In genomic region chr17:73291260-73291801, GRCh38 we compare ENCODE assay signal across 8 cellular contexts. TPM values are rescaled to one million over a fixed set of nuclear protein-coding genes. Genes with fewer than 3 reads are reported as not detected.
DNase-seq lines count a peak whose midpoint lies in the region; ATAC-seq lines count a peak whose summit lies in the region.

No MANE protein-coding gene starts in this region.

- peaks cover 18 to 21% of the 10 kb centered on the region in 2 donors for H3K4me1 Mint-ChIP-seq in immature natural killer cell
- H3K4me1 Mint-ChIP-seq in activated T-helper 1 cell treated with anti-CD3 and anti-CD28 coated beads, Interleukin-12 subunit alpha, Interleukin-12 subunit beta, Interleukin-2, Interleukin-4 antibody, amounts not matched to agents 30 ng/mL and 10 ng/mL and 1 ng/mL, durations not matched to agents 14 hours and 24 hours and 36 hours (ENCODE audit: low read depth): peaks cover 16% of the 10 kb centered on the region

- WGBS in adipose tissue, 3 donors: 29 to 45% (median 30%) methylated on average over 7 to 8 of the region's 8 CpGs

- peak overlapping the region; percentile 63 for H3K27ac ChIP-seq in adipose tissue (ENCODE audit: low read depth, low read length)

- no peaks in the 10 kb centered on the region for H3K9me3 Mint-ChIP-seq in immature natural killer cell
- no peaks in the 10 kb centered on the region for H3K9me3 Mint-ChIP-seq in activated T-helper 1 cell treated with anti-CD3 and anti-CD28 coated beads, Interleukin-12 subunit alpha, Interleukin-12 subunit beta, Interleukin-2, Interleukin-4 antibody, amounts not matched to agents 30 ng/mL and 10 ng/mL and 1 ng/mL, durations not matched to agents 14 hours and 24 hours and 36 hours

- peak overlapping the region; percentile 15 to 72 (median 50) for H3K4me3 Mint-ChIP-seq in immature natural killer cell
- H3K4me3 Mint-ChIP-seq in activated T-helper 1 cell treated with anti-CD3 and anti-CD28 coated beads, Interleukin-12 subunit alpha, Interleukin-12 subunit beta, Interleukin-2, Interleukin-4 antibody, amounts not matched to agents 30 ng/mL and 10 ng/mL and 1 ng/mL, durations not matched to agents 14 hours and 24 hours and 36 hours: no peak overlapping the region

- DNase-seq in GDM1 (lab: John Stamatoyannopoulos, UW): peak; percentile 49
- DNase-seq in HK-2 (ENCODE audit: unreplicated experiment): peak; percentile 88
- no peak for DNase-seq in immature natural killer cell
- DNase-seq in stromal cell of bone marrow (ENCODE audit: low read depth): peak; percentile 95
- no peak for DNase-seq in activated T-helper 1 cell treated with anti-CD3 and anti-CD28 coated beads, Interleukin-12 subunit alpha, Interleukin-12 subunit beta, Interleukin-2, Interleukin-4 antibody, amounts not matched to agents 30 ng/mL and 10 ng/mL and 1 ng/mL, durations not matched to agents 14 hours and 24 hours and 36 hours (ENCODE audit: low spot score)
- no peak for DNase-seq in DMS153 treated with DMSO at 0.1 percent for 48 hours (lab: John Stamatoyannopoulos, UW; ENCODE audit: unreplicated experiment)

- peak; percentile 83 for ATAC-seq in GM21515 (IDR thresholded peaks at IDR 0.05; ENCODE audit: unreplicated experiment)

- H3K27me3 Mint-ChIP-seq in immature natural killer cell (ENCODE audit: low read depth in 3 of 3): peaks cover 2 to 4% (median 3%) of the 10 kb centered on the region in 3 donors
- H3K27me3 Mint-ChIP-seq in activated T-helper 1 cell treated with anti-CD3 and anti-CD28 coated beads, Interleukin-12 subunit alpha, Interleukin-12 subunit beta, Interleukin-2, Interleukin-4 antibody, amounts not matched to agents 30 ng/mL and 10 ng/mL and 1 ng/mL, durations not matched to agents 14 hours and 24 hours and 36 hours (ENCODE audit: insufficient read depth): no peaks in the 10 kb centered on the region

- no peaks in the 10 kb centered on the region for H3K36me3 Mint-ChIP-seq in immature natural killer cell
- no peaks in the 10 kb centered on the region for H3K36me3 Mint-ChIP-seq in activated T-helper 1 cell treated with anti-CD3 and anti-CD28 coated beads, Interleukin-12 subunit alpha, Interleukin-12 subunit beta, Interleukin-2, Interleukin-4 antibody, amounts not matched to agents 30 ng/mL and 10 ng/mL and 1 ng/mL, durations not matched to agents 14 hours and 24 hours and 36 hours (ENCODE audit: low read depth)

- intact Hi-C loops in activated T-helper 1 cell treated with anti-CD3 and anti-CD28 coated beads, Interleukin-12 subunit alpha, Interleukin-12 subunit beta, Interleukin-2, Interleukin-4 antibody, amounts not matched to agents 30 ng/mL and 10 ng/mL and 1 ng/mL, durations not matched to agents 14 hours and 24 hours and 36 hours (cut with micrococcal nuclease): no loop called here

- H3K27ac Mint-ChIP-seq in immature natural killer cell: peak overlapping the region; percentile 16 to 55 (median 42)
- no peak overlapping the region for H3K27ac Mint-ChIP-seq in activated T-helper 1 cell treated with anti-CD3 and anti-CD28 coated beads, Interleukin-12 subunit alpha, Interleukin-12 subunit beta, Interleukin-2, Interleukin-4 antibody, amounts not matched to agents 30 ng/mL and 10 ng/mL and 1 ng/mL, durations not matched to agents 14 hours and 24 hours and 36 hours

RNA-seq across cellular contexts. Expression of gene CDC42EP4, which starts 20.5 kb away (rescaled TPM):
- polyA plus RNA-seq in adipose tissue (100 to 1,000 TPM in 2 of 3 donors, 10 to 100 TPM in 1; 52.6 to 302 (median 138) TPM), immature natural killer cell (under 1 TPM in 2 of 3 donors, not detected in 1; 0.26 to 0.41 TPM)
- 0.78 and 1.1 TPM in 2 replicates for total RNA-seq in activated T-helper 1 cell treated with anti-CD3 and anti-CD28 coated beads, Interleukin-12 subunit alpha, Interleukin-12 subunit beta, Interleukin-2, Interleukin-4 antibody, amounts not matched to agents 30 ng/mL and 10 ng/mL and 1 ng/mL, durations not matched to agents 14 hours and 24 hours and 36 hours

RNA-seq across cellular contexts. Expression of gene CPSF4L, which starts 29.7 kb away (rescaled TPM):
- polyA plus RNA-seq in adipose tissue (under 1 TPM in 1 of 3 donors, not detected in 2; 0.25 TPM), immature natural killer cell (not detected)
- not detected in 2 replicates for total RNA-seq in activated T-helper 1 cell treated with anti-CD3 and anti-CD28 coated beads, Interleukin-12 subunit alpha, Interleukin-12 subunit beta, Interleukin-2, Interleukin-4 antibody, amounts not matched to agents 30 ng/mL and 10 ng/mL and 1 ng/mL, durations not matched to agents 14 hours and 24 hours and 36 hours

Comparison
In these comparisons a context has a peak if more than half of its experiments do, and no peak if none do; other contexts are left out.
1. DNase-seq: peak in GDM1 (single experiment), HK-2 (single experiment) and stromal cell of bone marrow (single experiment); none in immature natural killer cell (0 of 3), activated T-helper 1 cell treated with anti-CD3 and anti-CD28 coated beads, Interleukin-12 subunit alpha, Interleukin-12 subunit beta, Interleukin-2, Interleukin-4 antibody, amounts not matched to agents 30 ng/mL and 10 ng/mL and 1 ng/mL, durations not matched to agents 14 hours and 24 hours and 36 hours (single experiment) and DMS153 treated with DMSO at 0.1 percent for 48 hours (single experiment).
2. RNA of gene CDC42EP4, which starts 20.5 kb away (polyA plus RNA-seq): 52.6 to 302 TPM in adipose tissue; 0.26 to 0.41 TPM in immature natural killer cell; every median in the first group is over 10 times any median in the second.